Comparison of ENCODE assay signal across 19 cellular contexts in genomic region chr5:26812714-26813113, GRCh38.
"Had no signal": no experiment of that assay in that cellular context is flagged by ENCODE, and none has a peak within 500 bp of the region (broad histone marks: within the 10 kb centered on the region; RNA-seq: fewer than 3 reads in every experiment).

No MANE protein-coding gene starts in this region.

- H3K27ac ChIP-seq: KMS-11 had no signal

- H3K4me3 Mint-ChIP-seq: IgD-negative memory B cell had no signal

- H3K27me3 Mint-ChIP-seq: IgD-negative memory B cell had no signal

- H3K4me2 ChIP-seq: KMS-11, SK-N-SH had no signal

- H3K9ac ChIP-seq: KMS-11, SK-N-SH had no signal

- H3K9me3 ChIP-seq: SK-N-SH had no signal

- H3K4me3 ChIP-seq: K562 had no signal

- DNase-seq: Kasumi-1, MM.1S, NCI-H1105, NCI-H1417, NCI-H146, NCI-H1694 treated with DMSO at 0.1 percent for 48 hours, NCI-H1930, NCI-H2081, NCI-H2107, NCI-H2227 treated with DMSO at 0.1 percent for 48 hours, NCI-H524, NCI-H526 treated with DMSO at 0.1 percent for 48 hours, NCI-H748 treated with DMSO at 0.1 percent for 48 hours, Right ventricle myocardium superior, RPMI8226, SK-N-SH had no signal

- H3K4me1 Mint-ChIP-seq: IgD-negative memory B cell had no signal

- H3K27ac Mint-ChIP-seq: IgD-negative memory B cell had no signal
